In genomic region chr15:84631706-84632272, GRCh38 we compare ENCODE assay signal across 8 cellular contexts. TPM values are rescaled to one million over a fixed set of nuclear protein-coding genes. Genes with fewer than 3 reads are reported as not detected.
DNase-seq lines count a peak whose midpoint lies in the region; ATAC-seq, FAIRE-seq and TF ChIP-seq lines count a peak whose summit lies in the region.

No MANE protein-coding gene starts in this region.

- in situ Hi-C loops in GM12878 (cut with MboI) = no loop called here
- in situ Hi-C loops in G401 (cut with HindIII; ENCODE audit: low sequenced_read_pairs) = no loop called here

- no peak for TF ChIP-seq POLR2A in GM12878 (IDR thresholded peaks at IDR 0.05; ENCODE audit: low read depth, low read length)

- H3K4me2 ChIP-seq in GM12878 (ENCODE audit: control insufficient read depth, insufficient read depth) = peak overlapping the region; percentile 85

- RAD21 ChIA-PET in GM12878 (lab: Charles Lee; ENCODE audit: unreplicated experiment) = interaction anchor here (0.9 to 3.2 kb wide), 7 partner anchors 22 to 282 kb away, joined by 3 to 18 read pairs (median 6); partner anchors contain the start of gene WDR73

- POLR2A ChIA-PET in AG04449 (lab: Yijun Ruan, JAX) = interaction anchor here (0.6 to 1.0 kb wide), 2 partner anchors 85 to 318 kb away, joined by 3 to 4 read pairs; partner anchors contain the start of gene SEC11A
- POLR2A ChIA-PET in GM12878 (lab: Charles Lee) = interaction anchor here (0.8 to 1.8 kb wide), 7 partner anchors 17 to 91 kb away, joined by 3 to 6 read pairs (median 5); partner anchors contain the start of genes SEC11A, WDR73 and ZSCAN2

- WGBS in HUES64 = 65% methylated on average over 7 of the region's 7 CpGs
- WGBS in GM12878 (ENCODE audit: insufficient coverage, insufficient replicate concordance, low lambda C conversion rate, missing lambda C conversion rate) = 23% methylated on average over 7 of the region's 7 CpGs
- 81 to 98% methylated on average over 4 to 6 of the region's 7 CpGs for WGBS in mesodermal cell (ENCODE audit: insufficient coverage in 2 of 2), 2 experiments

- TF ChIP-seq RAD21 in GM12878 (IDR thresholded peaks at IDR 0.05; ENCODE audit: insufficient read depth, low read depth, low read length) = no peak

- H3K4me3 ChIP-seq in AG04449 (ENCODE audit: low read depth, low read length) (peak overlapping the region; percentile 83), HUES64 (ENCODE audit: low read length) (peak overlapping the region; percentile 69), GM12878 (peak overlapping the region; percentile 71), mesodermal cell (ENCODE audit: extremely low read depth, insufficient read depth, low read length, poor library complexity, severe bottlenecking) (peak overlapping the region; percentile 62)

- H3K9ac ChIP-seq in HUES64 (ENCODE audit: low read depth, low read length) = peak overlapping the region; percentile 57; the same call in 1 of the 2 replicates
- peak overlapping the region; percentile 65 for H3K9ac ChIP-seq in GM12878 (ENCODE audit: control insufficient read depth, insufficient read depth, low read length)

- H3K9me3 ChIP-seq in HUES64 (ENCODE audit: insufficient read depth, low read depth, low read length) (no peaks in the 10 kb centered on the region), GM12878 (replicated peaks; ENCODE audit: control insufficient read depth, insufficient read depth, low read length) (no peaks in the 10 kb centered on the region), mesodermal cell (ENCODE audit: control insufficient read depth, low read length) (no peaks in the 10 kb centered on the region)

- H3K36me3 ChIP-seq in HUES64 (ENCODE audit: insufficient read depth, low read length) (peaks cover 6% of the 10 kb centered on the region), GM12878 (ENCODE audit: control insufficient read depth in 2 of 2, insufficient read depth in 2 of 2, low read length in 1 of 2) (no peaks in the 10 kb centered on the region), mesodermal cell (ENCODE audit: control insufficient read depth, insufficient read depth, low read length) (peaks cover 11% of the 10 kb centered on the region)

- H4K20me1 ChIP-seq in GM12878 (ENCODE audit: control insufficient read depth, insufficient read depth) = no peaks in the 10 kb centered on the region

- H3K4me1 ChIP-seq in HUES64 (ENCODE audit: insufficient read depth, low read length) (peaks cover 10% of the 10 kb centered on the region), GM12878 (ENCODE audit: control insufficient read depth, insufficient read depth, low read length) (peaks cover 9% of the 10 kb centered on the region), mesodermal cell (ENCODE audit: control insufficient read depth, insufficient read depth, low read length, poor library complexity, severe bottlenecking) (no peaks in the 10 kb centered on the region)

- no peak overlapping the region for H3K27ac ChIP-seq in HUES64 (ENCODE audit: low read depth, low read length)
- peak overlapping the region; percentile 70 for H3K27ac ChIP-seq in GM12878 (ENCODE audit: control insufficient read depth, insufficient read depth)
- H3K27ac ChIP-seq in mesodermal cell (ENCODE audit: low read depth, low read length, severe bottlenecking) = no peak overlapping the region

- BruUV-seq in GM12878 (replicated peaks; lab: Mats Ljungman, UMichigan) = TSS peak; percentile 84

- no peak for FAIRE-seq in GM12878 (lab: Jason Lieb, UNC)

- SMC1A ChIA-PET in GM12878 (lab: Charles Lee; ENCODE audit: uncharacterized antibody, unreplicated experiment) = interaction anchor here (0.7 to 4.3 kb wide), 12 partner anchors 22 to 193 kb away, joined by 3 to 22 read pairs (median 4); partner anchors contain the start of genes WDR73 and ZSCAN2

- H3K79me2 ChIP-seq in GM12878 (ENCODE audit: control insufficient read depth, insufficient read depth, low read length) = no peaks in the 10 kb centered on the region; the same call in 1 of the 2 replicates

- DNase-seq in AG04449 (ENCODE audit: low read depth, low spot score) = no peak
- DNase-seq in GM12878 (ENCODE audit: low read depth, low spot score) = no peak
- no peak for DNase-seq in G401 (ENCODE audit: low spot score)
- no peak for DNase-seq in COLO829 (ENCODE audit: low spot score)

- intact Hi-C loops in GM12878 (cut with micrococcal nuclease; ENCODE audit: unreplicated experiment) = loop anchor here (2.0 kb wide), 1 partner anchor 33 kb away; no protein-coding TSS in a partner anchor

- TF ChIP-seq EP300 in GM12878 (IDR thresholded peaks at IDR 0.05; ENCODE audit: borderline replicate concordance in 1 of 2, control insufficient read depth in 1 of 2, low read depth in 2 of 2, low read length in 2 of 2) = no peak

- ATAC-seq in GM12878 (peak; percentile 4), GM19397 (IDR thresholded peaks at IDR 0.05; ENCODE audit: unreplicated experiment) (no peak), GM21529 (IDR thresholded peaks at IDR 0.05; ENCODE audit: unreplicated experiment) (no peak)

- TF ChIP-seq CTCF in AG04449 (IDR thresholded peaks at IDR 0.05; ENCODE audit: insufficient read depth, low read length, missing control alignments) (no peak), GM12878 (IDR thresholded peaks at IDR 0.05 in 2 of 3, conservative IDR thresholded peaks at IDR 0.05 in 1 of 3; ENCODE audit: control insufficient read depth in 2 of 3, extremely low read depth in 1 of 3, insufficient read depth in 1 of 3, low read depth in 3 of 3, low read length in 3 of 3) (no peak)

- peak overlapping the region; percentile 100 for H2AFZ ChIP-seq in GM12878 (ENCODE audit: control insufficient read depth, low read depth, low read length)

- CTCF ChIA-PET in AG04449 (lab: Yijun Ruan, JAX) (interaction anchor here (0.8 to 2.6 kb wide), 9 partner anchors 10 to 297 kb away, joined by 3 to 12 read pairs (median 3); no protein-coding TSS in a partner anchor), GM12878 (lab: Yijun Ruan, JAX) (interaction anchor here (0.5 to 2.7 kb wide), 6 partner anchors 23 to 528 kb away, joined by 3 to 23 read pairs (median 8); partner anchors contain the start of gene WDR73)

- H3K27me3 ChIP-seq in HUES64 (ENCODE audit: insufficient read depth, low read length) (peaks cover 46% of the 10 kb centered on the region), GM12878 (replicated peaks in 1 of 2; ENCODE audit: control insufficient read depth in 2 of 2, insufficient read depth in 2 of 2, low read length in 1 of 2) (no peaks in the 10 kb centered on the region)

RNA-seq across cellular contexts. Expression of gene WDR73, which starts 22.3 kb away (rescaled TPM):
- polyA plus RNA-seq in HUES64 (2013, experiment 1 of 2) = 22.0 TPM
- 15.8 TPM for polyA plus RNA-seq in HUES64 (2013, experiment 2 of 2)
- total RNA-seq in GM12878 (2013; cell fraction: nucleolus; rRNA removed) = 44.1 and 50.6 TPM in 2 replicates
- 15.4 and 16.4 TPM in 2 replicates for total RNA-seq in GM12878 (2014; rRNA removed)
- 11.5 and 14.9 TPM in 2 replicates for total RNA-seq in GM12878 (2014; rRNA removed; fragmentation: Illumina TruSeq; extraction: Trizol)
- 13.6 and 21.6 TPM in 2 replicates for total RNA-seq in GM12878 (2021)
- 9.2 TPM for polyA plus RNA-seq in GM12878 (2011; ENCODE audit: low read depth)
- 9.6 and 12.0 TPM in 2 replicates for polyA plus RNA-seq in GM12878 (2011; rRNA removed)
- polyA plus RNA-seq in GM12878 (2011; cell fraction: cytosol; rRNA removed) = 13.3 and 16.0 TPM in 2 replicates
- polyA plus RNA-seq in GM12878 (2011; cell fraction: nucleus; rRNA removed) = 32.3 and 32.5 TPM in 2 replicates
- polyA plus RNA-seq in GM12878 (2012) = 12.0 and 12.3 TPM in 2 replicates
- polyA plus RNA-seq in GM12878 (2014; fragmentation: Illumina TruSeq; extraction: Trizol) = 17.3 and 17.5 TPM in 2 replicates
- polyA plus RNA-seq in GM12878 (2014; fragmentation: Nextera tagmentation; extraction: Ambion mirVana) = 1 to 10 TPM; 4.4 to 7.0 TPM
- polyA plus RNA-seq in GM12878 (2014; rRNA removed) = 19.9 and 20.3 TPM in 2 replicates
- 10 to 100 TPM; 25.4 to 25.6 TPM for polyA plus RNA-seq in GM12878 (2016; fragmentation: Nextera tagmentation; extraction: Ambion mirVana)
- polyA minus RNA-seq in GM12878 (2011; rRNA and poly(A)+ RNA removed) = 14.2 and 14.5 TPM in 2 replicates
- 4.0 and 5.3 TPM in 2 replicates for polyA minus RNA-seq in GM12878 (2011; cell fraction: cytosol; rRNA and poly(A)+ RNA removed)
- polyA minus RNA-seq in GM12878 (2011; cell fraction: nucleus; rRNA and poly(A)+ RNA removed) = 8.2 and 9.9 TPM in 2 replicates
- 18.5 TPM for polyA plus RNA-seq in mesodermal cell (2013, experiment 1 of 2)
- polyA plus RNA-seq in mesodermal cell (2013, experiment 2 of 2) = 21.6 TPM
- 55.7 and 60.4 TPM in 2 replicates for total RNA-seq in G401 (2014; rRNA removed; shearing (Covaris generic))

RNA-seq across cellular contexts. Expression of gene NMB, which starts 26.2 kb away (rescaled TPM):
- 10.5 TPM for polyA plus RNA-seq in HUES64 (2013, experiment 1 of 2)
- 11.5 TPM for polyA plus RNA-seq in HUES64 (2013, experiment 2 of 2)
- total RNA-seq in GM12878 (2013; cell fraction: nucleolus; rRNA removed) = 0.73 TPM in 1 of 2 replicates, not detected in the other
- 2.5 and 4.1 TPM in 2 replicates for total RNA-seq in GM12878 (2014; rRNA removed)
- total RNA-seq in GM12878 (2014; rRNA removed; fragmentation: Illumina TruSeq; extraction: Trizol) = 0.67 and 1.8 TPM in 2 replicates
- total RNA-seq in GM12878 (2021) = 1.3 and 2.8 TPM in 2 replicates
- polyA plus RNA-seq in GM12878 (2011; ENCODE audit: low read depth) = not detected
- polyA plus RNA-seq in GM12878 (2011; rRNA removed) = 0.62 and 0.76 TPM in 2 replicates
- 0.79 and 1.3 TPM in 2 replicates for polyA plus RNA-seq in GM12878 (2011; cell fraction: cytosol; rRNA removed)
- polyA plus RNA-seq in GM12878 (2011; cell fraction: nucleus; rRNA removed) = 0.85 and 0.97 TPM in 2 replicates
- 1.0 and 1.7 TPM in 2 replicates for polyA plus RNA-seq in GM12878 (2012)
- polyA plus RNA-seq in GM12878 (2014; fragmentation: Illumina TruSeq; extraction: Trizol) = 0.76 and 0.81 TPM in 2 replicates
- polyA plus RNA-seq in GM12878 (2014; fragmentation: Nextera tagmentation; extraction: Ambion mirVana) = under 1 TPM; 0.32 to 0.91 TPM
- polyA plus RNA-seq in GM12878 (2014; rRNA removed) = 2.9 and 3.6 TPM in 2 replicates
- polyA plus RNA-seq in GM12878 (2016; fragmentation: Nextera tagmentation; extraction: Ambion mirVana) = 1 to 10 TPM; 2.2 to 2.7 TPM
- polyA minus RNA-seq in GM12878 (2011; rRNA and poly(A)+ RNA removed) = 0.26 TPM in 1 of 2 replicates, not detected in the other
- not detected in 2 replicates for polyA minus RNA-seq in GM12878 (2011; cell fraction: cytosol; rRNA and poly(A)+ RNA removed)
- polyA minus RNA-seq in GM12878 (2011; cell fraction: nucleus; rRNA and poly(A)+ RNA removed) = 0.24 TPM in 1 of 2 replicates, not detected in the other
- 9.7 TPM for polyA plus RNA-seq in mesodermal cell (2013, experiment 1 of 2)
- polyA plus RNA-seq in mesodermal cell (2013, experiment 2 of 2) = 9.4 TPM
- total RNA-seq in G401 (2014; rRNA removed; shearing (Covaris generic)) = 4.5 and 5.6 TPM in 2 replicates

RNA-seq across cellular contexts. Expression of gene ZSCAN2, which starts 31.0 kb away (rescaled TPM):
- polyA plus RNA-seq in HUES64 (2013, experiment 1 of 2) = 23.0 TPM
- polyA plus RNA-seq in HUES64 (2013, experiment 2 of 2) = 22.2 TPM
- 19.5 and 20.1 TPM in 2 replicates for total RNA-seq in GM12878 (2013; cell fraction: nucleolus; rRNA removed)
- 10.6 and 13.2 TPM in 2 replicates for total RNA-seq in GM12878 (2014; rRNA removed)
- total RNA-seq in GM12878 (2014; rRNA removed; fragmentation: Illumina TruSeq; extraction: Trizol) = 8.0 and 9.5 TPM in 2 replicates
- total RNA-seq in GM12878 (2021) = 9.1 and 11.3 TPM in 2 replicates
- 4.4 TPM for polyA plus RNA-seq in GM12878 (2011; ENCODE audit: low read depth)
- 8.5 and 11.5 TPM in 2 replicates for polyA plus RNA-seq in GM12878 (2011; rRNA removed)
- 9.3 and 12.2 TPM in 2 replicates for polyA plus RNA-seq in GM12878 (2011; cell fraction: cytosol; rRNA removed)
- 8.5 and 11.6 TPM in 2 replicates for polyA plus RNA-seq in GM12878 (2011; cell fraction: nucleus; rRNA removed)
- 6.6 and 9.2 TPM in 2 replicates for polyA plus RNA-seq in GM12878 (2012)
- 5.5 and 7.6 TPM in 2 replicates for polyA plus RNA-seq in GM12878 (2014; fragmentation: Illumina TruSeq; extraction: Trizol)
- polyA plus RNA-seq in GM12878 (2014; fragmentation: Nextera tagmentation; extraction: Ambion mirVana) = 1 to 10 TPM; 2.7 to 3.0 TPM
- polyA plus RNA-seq in GM12878 (2014; rRNA removed) = 12.2 and 13.4 TPM in 2 replicates
- polyA plus RNA-seq in GM12878 (2016; fragmentation: Nextera tagmentation; extraction: Ambion mirVana) = 1 to 10 TPM; 7.0 to 7.6 TPM
- 10.1 and 12.7 TPM in 2 replicates for polyA minus RNA-seq in GM12878 (2011; rRNA and poly(A)+ RNA removed)
- polyA minus RNA-seq in GM12878 (2011; cell fraction: cytosol; rRNA and poly(A)+ RNA removed) = 2.3 and 6.1 TPM in 2 replicates
- 5.3 and 10.5 TPM in 2 replicates for polyA minus RNA-seq in GM12878 (2011; cell fraction: nucleus; rRNA and poly(A)+ RNA removed)
- 21.9 TPM for polyA plus RNA-seq in mesodermal cell (2013, experiment 1 of 2)
- polyA plus RNA-seq in mesodermal cell (2013, experiment 2 of 2) = 18.6 TPM
- total RNA-seq in G401 (2014; rRNA removed; shearing (Covaris generic)) = 11.9 and 17.6 TPM in 2 replicates
